18 cellular contexts compared by ENCODE assay signal in the genomic region with DNA sequence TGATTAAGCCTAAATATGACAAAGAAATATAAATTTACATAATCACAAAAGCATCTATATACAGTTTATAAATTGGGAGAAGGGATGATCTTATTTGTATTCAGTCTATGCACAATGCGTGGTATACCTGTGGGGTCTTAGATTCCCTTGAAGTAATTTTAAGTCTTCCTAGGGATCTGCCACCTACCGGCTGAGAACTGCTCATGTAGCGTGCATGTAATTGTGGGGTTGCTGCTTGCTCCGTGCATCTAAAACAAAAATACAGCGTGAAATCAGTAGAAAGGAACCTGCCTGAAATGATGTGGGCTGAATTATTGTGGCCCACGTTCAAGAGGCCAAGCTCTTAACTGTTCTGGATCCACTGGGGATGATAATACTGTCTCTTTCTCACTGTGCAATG.
A peak's percentile ranks its signal among the peaks of the same experiment; 100 is the strongest.
DNase-seq lines count a peak whose midpoint lies in the region; TF ChIP-seq lines count a peak whose summit lies in the region.
"Had no signal": no experiment of that assay in that cellular context is flagged by ENCODE, and none has a peak within 500 bp of the region (broad histone marks: within the 10 kb centered on the region; RNA-seq: fewer than 3 reads in every experiment).

No MANE protein-coding gene starts in this region.

- no peak overlapping the region for H3K4me3 ChIP-seq in effector memory CD4-positive, alpha-beta T cell (ENCODE audit: insufficient read depth, low read depth, low read length, poor library complexity, severe bottlenecking)
- H3K4me3 ChIP-seq: GM12878 had no signal

- H3K36me3 Mint-ChIP-seq in immature natural killer cell = no peaks in the 10 kb centered on the region

- H3K4me1 Mint-ChIP-seq in immature natural killer cell = peaks cover 52 to 63% of the 10 kb centered on the region in 2 donors

- no peaks in the 10 kb centered on the region for H3K9me3 ChIP-seq in effector memory CD4-positive, alpha-beta T cell (ENCODE audit: control insufficient read depth, low read length)

- no peaks in the 10 kb centered on the region for H3K36me3 ChIP-seq in effector memory CD4-positive, alpha-beta T cell (ENCODE audit: control insufficient read depth, insufficient read depth, low read length)

- H3K27me3 Mint-ChIP-seq in immature natural killer cell (ENCODE audit: low read depth in 3 of 3) = peaks cover 9 to 17% (median 10%) of the 10 kb centered on the region in 3 donors

- peak overlapping the region in 3 of 6 donors; percentile 64 to 89 (median 89) for H3K27ac Mint-ChIP-seq in immature natural killer cell
- H3K27ac Mint-ChIP-seq: B cell had no signal

- H3K4me1 ChIP-seq in effector memory CD4-positive, alpha-beta T cell (ENCODE audit: control insufficient read depth, insufficient read depth, low read length, poor library complexity, severe bottlenecking) = peaks cover 5% of the 10 kb centered on the region

- DNase-seq in KBM-7 = peak; percentile 24
- peak; percentile 21 for DNase-seq in SK-MEL-5 (ENCODE audit: low read depth, low spot score)
- DNase-seq in immature natural killer cell = no peak
- DNase-seq in DMS53 (lab: John Stamatoyannopoulos, UW) = no peak
- DNase-seq in NOMO-1 treated with DMSO at 0.1 percent for 48 hours (lab: John Stamatoyannopoulos, UW; ENCODE audit: unreplicated experiment) = no peak
- no peak for DNase-seq in amniotic stem cell (lab: John Stamatoyannopoulos, UW)
- no peak for DNase-seq in effector memory CD4-positive, alpha-beta T cell
- DNase-seq: HCEC 1CT, Karpas-422, NCI-H1417 treated with DMSO at 0.1 percent for 48 hours, NCI-H2081 treated with DMSO at 0.1 percent for 48 hours, NCI-H345, NCI-H526 treated with DMSO at 0.1 percent for 48 hours, SHP77 treated with DMSO at 0.1 percent for 48 hours, SW 1271 had no signal

- in situ Hi-C loops in KBM-7 (cut with MboI; ENCODE audit: low pct_unique_long_range_greater_than_20kb, low sequenced_read_pairs) (no loop called here), SK-MEL-5 (cut with HindIII; ENCODE audit: low pct_unique_long_range_greater_than_20kb, low sequenced_read_pairs) (no loop called here)

- no peaks in the 10 kb centered on the region for H3K27me3 ChIP-seq in effector memory CD4-positive, alpha-beta T cell (replicated peaks; ENCODE audit: control insufficient read depth, insufficient read depth, low read length, poor library complexity, severe bottlenecking)

- peaks cover 0 to 2% (median 0%) of the 10 kb centered on the region in 6 donors for H3K9me3 Mint-ChIP-seq in immature natural killer cell

- TF ChIP-seq CTCF in C4-2B (conservative IDR thresholded peaks at IDR 0.05) = peak; percentile 24

- no peak overlapping the region for H3K27ac ChIP-seq in C4-2B
- H3K27ac ChIP-seq in effector memory CD4-positive, alpha-beta T cell (ENCODE audit: insufficient read depth, low read length, poor library complexity, severe bottlenecking) = no peak overlapping the region

- H3K4me3 Mint-ChIP-seq in immature natural killer cell = peak overlapping the region; percentile 76 to 86 (median 81)

Comparison
In these comparisons a context has a peak if more than half of its experiments do, and no peak if none do; other contexts are left out.
1. DNase-seq: peak in KBM-7 (single experiment) and SK-MEL-5 (single experiment); none in immature natural killer cell (0 of 3), DMS53 (single experiment), NOMO-1 treated with DMSO at 0.1 percent for 48 hours (single experiment), amniotic stem cell (single experiment) and effector memory CD4-positive, alpha-beta T cell (0 of 3).